In genomic region chr5:5699062-5699461, GRCh38 we compare ENCODE assay signal across 21 cellular contexts.
A peak's percentile ranks its signal among the peaks of the same experiment; 100 is the strongest.
DNase-seq lines count a peak whose midpoint lies in the region; ATAC-seq and TF ChIP-seq lines count a peak whose summit lies in the region.
"Had no signal": no experiment of that assay in that cellular context is flagged by ENCODE, and none has a peak within 500 bp of the region (broad histone marks: within the 10 kb centered on the region; RNA-seq: fewer than 3 reads in every experiment).

No MANE protein-coding gene starts in this region.

- H3F3A ChIP-seq in DOHH2 (ENCODE audit: control insufficient read depth, insufficient read depth) = no peaks in the 10 kb centered on the region

- H3K4me3 ChIP-seq in DOHH2 (ENCODE audit: low read length) (no peak overlapping the region), HCT116 (replicated peaks in 1 of 2; ENCODE audit: low read depth in 1 of 2, low read length in 2 of 2) (no peak overlapping the region), breast epithelium (no peak overlapping the region)
- H3K4me3 ChIP-seq: tibial nerve had no signal

- H3K9me3 ChIP-seq in DOHH2 (ENCODE audit: control insufficient read depth, insufficient read depth, low read length) (0 out of 2 replicates have a peak, but pooled peaks cover 4% of the 10 kb centered on the region), HCT116 (ENCODE audit: control insufficient read depth in 1 of 2, insufficient read depth in 1 of 2, low read depth in 1 of 2, low read length in 2 of 2) (no peaks in the 10 kb centered on the region), breast epithelium (peaks cover 0 to 6% of the 10 kb centered on the region in 2 donors)

- TF ChIP-seq RAD21 in HCT116 (IDR thresholded peaks at IDR 0.05; ENCODE audit: low read depth) = peak; percentile 20; the same call in 1 of the 2 replicates

- H3K4me1 ChIP-seq in DOHH2 (ENCODE audit: control insufficient read depth, low read length) = no peaks in the 10 kb centered on the region
- no peaks in the 10 kb centered on the region for H3K4me1 ChIP-seq in HCT116 (ENCODE audit: control insufficient read depth in 1 of 2, insufficient read depth in 2 of 2, low read length in 2 of 2)
- H3K4me1 ChIP-seq in breast epithelium = no peaks in the 10 kb centered on the region
- H3K4me1 ChIP-seq: tibial nerve had no signal

- CTCF ChIA-PET in HCT116 (lab: Charles Lee) = no interaction called here

- H3K27me3 ChIP-seq in DOHH2 (ENCODE audit: control insufficient read depth, low read length) = no peaks in the 10 kb centered on the region
- H3K27me3 ChIP-seq in HCT116 (ENCODE audit: insufficient read depth, low read length) = peaks cover 4% of the 10 kb centered on the region; the same call in 1 of the 2 replicates
- no peaks in the 10 kb centered on the region for H3K27me3 ChIP-seq in breast epithelium
- H3K27me3 ChIP-seq: tibial nerve had no signal

- ATAC-seq in HCT116 (no peak), HG03139 (IDR thresholded peaks at IDR 0.05; ENCODE audit: unreplicated experiment) (no peak)
- ATAC-seq: left lobe of liver; natural killer cell treated with Interleukin-12 subunit alpha and Interleukin-12 subunit beta and Interleukin-15 and Interleukin-18, amount 100 ng/mL, for 72 hours had no signal

- H3K79me2 ChIP-seq in DOHH2 (ENCODE audit: control insufficient read depth, low read length) (no peaks in the 10 kb centered on the region), HCT116 (ENCODE audit: insufficient read depth, low read length) (no peaks in the 10 kb centered on the region)

- H2AFZ ChIP-seq in HCT116 (ENCODE audit: low read depth, low read length, poor library complexity, severe bottlenecking) = no peak overlapping the region

- H3K9me2 ChIP-seq in DOHH2 (replicated peaks; ENCODE audit: control insufficient read depth, low read length) (no peaks in the 10 kb centered on the region), HCT116 (ENCODE audit: insufficient read depth) (no peaks in the 10 kb centered on the region)

- RAD21 ChIA-PET in HCT116 (lab: Charles Lee; ENCODE audit: low non-redundant PET in 1 of 2, low total read pairs in 2 of 2, uncharacterized antibody in 2 of 2, unreplicated experiment in 2 of 2) = no interaction called here

- H3K4me2 ChIP-seq in DOHH2 (ENCODE audit: low read length) (no peak overlapping the region), HCT116 (ENCODE audit: low read length) (no peak overlapping the region)

- DNase-seq in HCT116 (ENCODE audit: low read depth, low spot score) (no peak), RPMI7951 (ENCODE audit: low read depth) (peak; percentile 6), iPS-NIHi7 (ENCODE audit: extremely low spot score) (peak; percentile 39), NCI-H2171 (lab: John Stamatoyannopoulos, UW) (no peak), breast epithelium (ENCODE audit: low spot score in 2 of 2) (no peak)
- DNase-seq: activated T-cell treated with anti-CD3 and anti-CD28 coated beads for 4 hours; amniotic stem cell; cortex of kidney; GOT3; head of caudate nucleus; midbrain; NCI-H524; posterior cingulate gyrus; SHP77 treated with DMSO at 0.1 percent for 48 hours; stimulated activated CD4-positive, alpha-beta T cell treated with anti-CD3 and anti-CD28 coated beads, Interleukin-1b, Interleukin-23, amount 100 ng/mL, for 48 hours; stimulated activated naive CD4-positive, alpha-beta T cell had no signal

- H3K27ac ChIP-seq in DOHH2 (ENCODE audit: low read depth, low read length) (no peak overlapping the region), HCT116 (ENCODE audit: low read depth, low read length) (no peak overlapping the region), breast epithelium (no peak overlapping the region)
- H3K27ac ChIP-seq: tibial nerve had no signal

- intact Hi-C loops in HCT116 (cut with micrococcal nuclease) (no loop called here), breast epithelium (cut with DNase I; ENCODE audit: low total_unique reads) (no loop called here)

- H3K36me3 ChIP-seq in DOHH2 (ENCODE audit: control insufficient read depth, low read length) (no peaks in the 10 kb centered on the region), HCT116 (ENCODE audit: control insufficient read depth in 1 of 2, insufficient read depth in 2 of 2, low read length in 2 of 2) (no peaks in the 10 kb centered on the region), breast epithelium (no peaks in the 10 kb centered on the region)
- H3K36me3 ChIP-seq: tibial nerve had no signal

- POLR2A ChIA-PET in HCT116 (lab: Charles Lee) = no interaction called here

- BruUV-seq in HCT116 (replicated peaks; lab: Mats Ljungman, UMichigan) = no TSS peak

- TF ChIP-seq CTCF in DOHH2 (IDR thresholded peaks at IDR 0.05; ENCODE audit: low read depth, low read length, poor library complexity, severe bottlenecking) = peak; percentile 44
- TF ChIP-seq CTCF in HCT116 (IDR thresholded peaks at IDR 0.05 in 2 of 3, conservative IDR thresholded peaks at IDR 0.05 in 1 of 3; ENCODE audit: borderline replicate concordance in 1 of 3, insufficient read depth in 1 of 3, low read depth in 2 of 3, low read length in 2 of 3) = peak; percentile 11 to 47 (median 32); a peak in 3 of 6 replicates
- no peak for TF ChIP-seq CTCF in breast epithelium (IDR thresholded peaks at IDR 0.05)

- H4K20me1 ChIP-seq in DOHH2 (ENCODE audit: control insufficient read depth, insufficient read depth, low read depth, low read length) (no peaks in the 10 kb centered on the region), HCT116 (ENCODE audit: insufficient read depth) (no peaks in the 10 kb centered on the region)

- H3K9ac ChIP-seq in HCT116 (ENCODE audit: low read length) = no peak overlapping the region

- TF ChIP-seq POLR2A in HCT116 (IDR thresholded peaks at IDR 0.05; ENCODE audit: borderline replicate concordance, extremely low read depth, insufficient read depth, insufficient read length) = no peak
- TF ChIP-seq POLR2A in breast epithelium (IDR thresholded peaks at IDR 0.05) = no peak

TF ChIP-seq in HCT116, 20 proteins besides CTCF, POLR2A, EP300 and RAD21:
- no peak for TF ChIP-seq EGR1 (IDR thresholded peaks at IDR 0.05; ENCODE audit: low read depth)
- TF ChIP-seq CBX3 (IDR thresholded peaks at IDR 0.05; ENCODE audit: low read depth) = no peak
- TF ChIP-seq FOSL1 (IDR thresholded peaks at IDR 0.05; ENCODE audit: low read depth) = no peak
- TF ChIP-seq ATF3 (IDR thresholded peaks at IDR 0.05) = no peak
- TF ChIP-seq TCF7L2 (IDR thresholded peaks at IDR 0.05; ENCODE audit: borderline replicate concordance, extremely low read depth, insufficient read depth, insufficient read length) = no peak
- TF ChIP-seq EZH2 (IDR thresholded peaks at IDR 0.05) = no peak
- no peak for TF ChIP-seq SIN3A (IDR thresholded peaks at IDR 0.05; ENCODE audit: low read depth)
- no peak for TF ChIP-seq SRF (IDR thresholded peaks at IDR 0.05; ENCODE audit: low read depth)
- no peak for TF ChIP-seq ZBTB33 (IDR thresholded peaks at IDR 0.05; ENCODE audit: extremely low read depth, insufficient replicate concordance, low read length)
- TF ChIP-seq CEBPB (IDR thresholded peaks at IDR 0.05; ENCODE audit: low read depth) = no peak
- TF ChIP-seq YY1 (IDR thresholded peaks at IDR 0.05; ENCODE audit: extremely low read depth, insufficient replicate concordance, low read depth, low read length) = no peak

Comparison
In these comparisons a context has a peak if more than half of its experiments do, and no peak if none do; other contexts are left out.
1. CTCF ChIP-seq: peak in DOHH2 (single experiment) and HCT116 (3 of 3); none in breast epithelium (0 of 3).
2. DNase-seq: peak in RPMI7951 (single experiment) and iPS-NIHi7 (single experiment); none in HCT116 (single experiment), NCI-H2171 (single experiment) and breast epithelium (0 of 2).